ENCODE assay signal across 27 cellular contexts in the genomic region with DNA sequence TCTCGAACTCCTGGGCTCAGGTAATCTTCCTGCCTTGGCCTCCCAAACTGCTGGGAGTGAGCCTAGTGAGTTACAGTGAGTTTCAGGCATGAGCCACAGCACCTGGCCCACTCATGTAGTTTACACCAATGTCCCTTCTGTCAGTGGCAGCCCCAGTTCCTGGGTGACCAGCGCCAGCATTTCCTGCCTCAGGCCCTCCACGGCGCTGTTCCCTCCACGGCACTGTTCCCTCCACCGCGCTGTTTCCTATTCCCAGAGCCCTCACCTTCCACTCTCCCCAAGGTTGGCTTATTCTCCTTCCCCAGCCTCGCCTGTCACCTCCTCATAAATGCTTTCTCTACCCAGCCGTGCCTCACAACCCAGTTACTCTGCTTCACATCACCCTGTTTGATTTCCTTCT. TPM values are rescaled to one million over a fixed set of nuclear protein-coding genes. Genes with fewer than 3 reads are reported as not detected.
DNase-seq lines count a peak whose midpoint lies in the region; ATAC-seq and TF ChIP-seq lines count a peak whose summit lies in the region.
"Had no signal": no experiment of that assay in that cellular context is flagged by ENCODE, and none has a peak within 500 bp of the region (broad histone marks: within the 10 kb centered on the region; RNA-seq: fewer than 3 reads in every experiment).

No MANE protein-coding gene starts in this region.

- H3K79me1 ChIP-seq in neuronal stem cell (ENCODE audit: low read depth, low read length): no peaks in the 10 kb centered on the region

- no peak overlapping the region for H3K4ac ChIP-seq in neuronal stem cell (ENCODE audit: low read length)

- intact Hi-C loops in activated CD4-positive, alpha-beta T cell treated with anti-CD3 and anti-CD28 coated beads, Interleukin-2, amount 10 ng/mL, durations not matched to agents 24 days and 14 days (cut with micrococcal nuclease): no loop called here
- intact Hi-C loops in PC-9 (cut with micrococcal nuclease; ENCODE audit: unreplicated experiment): no loop called here

- H2AK5ac ChIP-seq in neuronal stem cell (ENCODE audit: low read depth, low read length): no peak overlapping the region

- CTCF ChIA-PET in CD8-positive, alpha-beta memory T cell (lab: Charles Lee): interaction anchor here (1.0 to 1.4 kb wide), 2 partner anchors 28 to 78 kb away, joined by 3 to 5 read pairs; a partner anchor contains a TSS
- CTCF ChIA-PET in PC-9 (lab: Charles Lee): no interaction called here

- H3K27ac ChIP-seq in CD8-positive, alpha-beta memory T cell (ENCODE audit: low read depth, low read length): no peak overlapping the region
- H3K27ac ChIP-seq in neuronal stem cell (replicated peaks; ENCODE audit: low read length) (no peak overlapping the region), PC-9 (no peak overlapping the region)
- H3K27ac ChIP-seq: HL-60, left ventricle myocardium inferior, RWPE1, SJSA1, upper lobe of right lung had no signal

- POLR2A ChIA-PET in CD8-positive, alpha-beta memory T cell (lab: Charles Lee): no interaction called here
- POLR2A ChIA-PET in PC-9 (lab: Charles Lee; ENCODE audit: unreplicated experiment): no interaction called here

- WGBS in neuronal stem cell (ENCODE audit: extremely low coverage in 2 of 2, insufficient read length in 2 of 2, insufficient replicate concordance in 1 of 2), 2 donors: no CpG with 5 or more reads among the region's 9 CpGs

- ATAC-seq in GM18873 (IDR thresholded peaks at IDR 0.05; ENCODE audit: low FRiP score, unreplicated experiment): no peak
- ATAC-seq in HG02588 (IDR thresholded peaks at IDR 0.05; ENCODE audit: unreplicated experiment): no peak
- ATAC-seq: stimulated activated naive B cell treated with anti-CD40 and anti-IgM and Interleukin-4, amounts not matched to agents 10 μg/mL and 1 μg/mL and 100 μg/mL, for 72 hours; T-cell; upper lobe of right lung had no signal

- peak overlapping the region; percentile 29 for H2BK5ac ChIP-seq in neuronal stem cell (ENCODE audit: low read length)

- H3K4me2 ChIP-seq in neuronal stem cell (ENCODE audit: insufficient read depth, low read length, poor library complexity, severe bottlenecking): no peak overlapping the region
- no peak overlapping the region for H3K4me2 ChIP-seq in PC-9

- peaks cover 9% of the 10 kb centered on the region for H3K36me3 Mint-ChIP-seq in activated CD4-positive, alpha-beta T cell treated with anti-CD3 and anti-CD28 coated beads, Interleukin-2, amount 10 ng/mL, durations not matched to agents 24 days and 14 days (ENCODE audit: low read depth)
- H3K36me3 Mint-ChIP-seq in CD8-positive, alpha-beta memory T cell: peaks cover 2 to 7% (median 6%) of the 10 kb centered on the region in 3 donors
- H3K36me3 Mint-ChIP-seq in immature natural killer cell: peaks cover 7 to 8% (median 8%) of the 10 kb centered on the region in 3 donors
- H3K36me3 Mint-ChIP-seq: T-cell had no signal

- peak overlapping the region; percentile 4 for H3K27ac Mint-ChIP-seq in activated CD4-positive, alpha-beta T cell treated with anti-CD3 and anti-CD28 coated beads, Interleukin-2, amount 10 ng/mL, durations not matched to agents 24 days and 14 days
- H3K27ac Mint-ChIP-seq in CD8-positive, alpha-beta memory T cell: peak overlapping the region; percentile 69 to 96 (median 91)
- peak overlapping the region; percentile 40 to 98 (median 92) for H3K27ac Mint-ChIP-seq in immature natural killer cell
- H3K27ac Mint-ChIP-seq: stimulated activated naive B cell treated with anti-CD40 and anti-IgM and Interleukin-4, amounts not matched to agents 10 μg/mL and 1 μg/mL and 100 μg/mL, for 72 hours had no signal

- no peak overlapping the region for H3K4me3 Mint-ChIP-seq in activated CD4-positive, alpha-beta T cell treated with anti-CD3 and anti-CD28 coated beads, Interleukin-2, amount 10 ng/mL, durations not matched to agents 24 days and 14 days
- H3K4me3 Mint-ChIP-seq in CD8-positive, alpha-beta memory T cell: peak overlapping the region; percentile 33 to 86 (median 52)
- H3K4me3 Mint-ChIP-seq in immature natural killer cell: peak overlapping the region; percentile 32 to 75 (median 66)
- H3K4me3 Mint-ChIP-seq: stimulated activated naive B cell treated with anti-CD40 and anti-IgM and Interleukin-4, amounts not matched to agents 10 μg/mL and 1 μg/mL and 100 μg/mL, for 72 hours had no signal

- H3K27me3 Mint-ChIP-seq in activated CD4-positive, alpha-beta T cell treated with anti-CD3 and anti-CD28 coated beads, Interleukin-2, amount 10 ng/mL, durations not matched to agents 24 days and 14 days: peaks cover 2% of the 10 kb centered on the region
- H3K27me3 Mint-ChIP-seq in CD8-positive, alpha-beta memory T cell: peaks cover 0 to 3% of the 10 kb centered on the region in 2 donors
- peaks cover 33 to 40% (median 36%) of the 10 kb centered on the region in 3 donors for H3K27me3 Mint-ChIP-seq in immature natural killer cell (ENCODE audit: low read depth in 3 of 3)
- H3K27me3 Mint-ChIP-seq: stimulated activated naive B cell treated with anti-CD40 and anti-IgM and Interleukin-4, amounts not matched to agents 10 μg/mL and 1 μg/mL and 100 μg/mL, for 72 hours; T-cell had no signal

- peaks cover 69% of the 10 kb centered on the region for H3K4me1 ChIP-seq in CD8-positive, alpha-beta memory T cell (ENCODE audit: insufficient read depth, low read length)
- H3K4me1 ChIP-seq in neuronal stem cell (ENCODE audit: control insufficient read depth in 2 of 2, insufficient read depth in 1 of 2, low read depth in 1 of 2, low read length in 2 of 2) (peaks cover 1 to 10% of the 10 kb centered on the region in 2 donors), PC-9 (replicated peaks; ENCODE audit: insufficient read depth) (0 out of 2 replicates have a peak, but pooled peaks cover 1% of the 10 kb centered on the region)
- H3K4me1 ChIP-seq: left ventricle myocardium inferior, SJSA1, upper lobe of right lung had no signal

- no peak overlapping the region for H2BK15ac ChIP-seq in neuronal stem cell (ENCODE audit: low read length)

- BruUV-seq in PC-9 (replicated peaks; lab: Mats Ljungman, UMichigan): no TSS peak

- no peak overlapping the region for H3K23ac ChIP-seq in neuronal stem cell (ENCODE audit: low read depth, low read length, poor library complexity)

- DNase-seq in activated CD4-positive, alpha-beta T cell treated with anti-CD3 and anti-CD28 coated beads, Interleukin-2, amount 10 ng/mL, durations not matched to agents 24 days and 14 days: no peak
- no peak for DNase-seq in activated CD4-positive, alpha-beta T cell treated with anti-CD3 and anti-CD28 coated beads, Interleukin-2, amount 50 U/mL, for 4 hours
- DNase-seq in CD8-positive, alpha-beta memory T cell: no peak
- DNase-seq in immature natural killer cell (no peak), neuronal stem cell (ENCODE audit: low spot score) (no peak), PC-9 (no peak)
- DNase-seq: 8988T; activated CD4-positive, CD25-positive, alpha-beta regulatory T cell; DMS 273 treated with DMSO at 0.1 percent for 48 hours; EL; glutamatergic neuron; islet precursor cell; KBM-7; left ventricle myocardium inferior; MG63; NCI-H1105; NCI-H1930; NCI-H2171 treated with DMSO at 0.1 percent for 48 hours; NCI-H510A; stimulated activated naive B cell treated with anti-CD40 and anti-IgM and Interleukin-4, amounts not matched to agents 10 μg/mL and 1 μg/mL and 100 μg/mL, for 72 hours; T-cell; upper lobe of right lung had no signal

- peaks cover 61% of the 10 kb centered on the region for H3K4me1 Mint-ChIP-seq in activated CD4-positive, alpha-beta T cell treated with anti-CD3 and anti-CD28 coated beads, Interleukin-2, amount 10 ng/mL, durations not matched to agents 24 days and 14 days
- H3K4me1 Mint-ChIP-seq in CD8-positive, alpha-beta memory T cell: peaks cover 74 to 95% (median 90%) of the 10 kb centered on the region in 3 donors
- H3K4me1 Mint-ChIP-seq in immature natural killer cell: peaks cover 91% of the 10 kb centered on the region in 2 donors

- no peaks in the 10 kb centered on the region for H3K27me3 ChIP-seq in CD8-positive, alpha-beta memory T cell (ENCODE audit: insufficient read depth, low read length, poor library complexity, severe bottlenecking)
- H3K27me3 ChIP-seq in neuronal stem cell (ENCODE audit: control insufficient read depth in 3 of 3, insufficient read depth in 3 of 3, low read depth in 1 of 3, low read length in 3 of 3): peaks cover 0 to 5% (median 0%) of the 10 kb centered on the region in 3 experiments
- H3K27me3 ChIP-seq in PC-9 (ENCODE audit: insufficient read depth, low read depth): no peaks in the 10 kb centered on the region
- H3K27me3 ChIP-seq: MG63, SJSA1, upper lobe of right lung had no signal

- no peak overlapping the region for H3K18ac ChIP-seq in neuronal stem cell (ENCODE audit: low read length)

- no peaks in the 10 kb centered on the region for H3K79me2 ChIP-seq in PC-9 (ENCODE audit: low read depth)

- no peaks in the 10 kb centered on the region for H3K36me3 ChIP-seq in CD8-positive, alpha-beta memory T cell (ENCODE audit: insufficient read depth, low read length)
- H3K36me3 ChIP-seq in neuronal stem cell (replicated peaks in 1 of 2; ENCODE audit: control insufficient read depth in 2 of 2, insufficient read depth in 2 of 2, low read length in 2 of 2) (no peaks in the 10 kb centered on the region), PC-9 (ENCODE audit: low read depth) (no peaks in the 10 kb centered on the region)
- H3K36me3 ChIP-seq: left ventricle myocardium inferior, MG63, SJSA1, upper lobe of right lung had no signal

- no peak overlapping the region for H2BK12ac ChIP-seq in neuronal stem cell (ENCODE audit: low read length)

- H2BK120ac ChIP-seq in neuronal stem cell (ENCODE audit: low read depth, low read length): no peak overlapping the region

- no peaks in the 10 kb centered on the region for H3K9me2 ChIP-seq in PC-9 (ENCODE audit: insufficient read depth)

- H3K9me3 ChIP-seq in CD8-positive, alpha-beta memory T cell (ENCODE audit: low read length): no peaks in the 10 kb centered on the region
- H3K9me3 ChIP-seq in neuronal stem cell (replicated peaks in 1 of 2; ENCODE audit: control insufficient read depth in 2 of 2, insufficient read depth in 1 of 2, low read depth in 1 of 2, low read length in 2 of 2): peaks cover 0 to 2% of the 10 kb centered on the region in 2 donors
- H3K9me3 ChIP-seq in PC-9 (ENCODE audit: insufficient read depth, low read depth): no peaks in the 10 kb centered on the region
- H3K9me3 ChIP-seq: MG63, SJSA1, upper lobe of right lung had no signal

- H3K14ac ChIP-seq in neuronal stem cell (ENCODE audit: low read length): peak overlapping the region; percentile 17

- no peaks in the 10 kb centered on the region for H3K9me3 Mint-ChIP-seq in activated CD4-positive, alpha-beta T cell treated with anti-CD3 and anti-CD28 coated beads, Interleukin-2, amount 10 ng/mL, durations not matched to agents 24 days and 14 days
- no peaks in the 10 kb centered on the region for H3K9me3 Mint-ChIP-seq in CD8-positive, alpha-beta memory T cell
- H3K9me3 Mint-ChIP-seq in immature natural killer cell: no peaks in the 10 kb centered on the region
- H3K9me3 Mint-ChIP-seq: T-cell had no signal

- H3K4me3 ChIP-seq in CD8-positive, alpha-beta memory T cell (ENCODE audit: low read length): no peak overlapping the region
- no peak overlapping the region for H3K4me3 ChIP-seq in neuronal stem cell (ENCODE audit: low read length in 2 of 2)
- H3K4me3 ChIP-seq in PC-9: no peak overlapping the region
- H3K4me3 ChIP-seq: left ventricle myocardium inferior, MG63, SJSA1, upper lobe of right lung had no signal

- no peaks in the 10 kb centered on the region for H3F3A ChIP-seq in PC-9 (ENCODE audit: insufficient read depth, low read depth)

- no peak overlapping the region for H4K8ac ChIP-seq in neuronal stem cell (ENCODE audit: low read depth, low read length)

- no peak overlapping the region for H3K9ac ChIP-seq in neuronal stem cell (ENCODE audit: low read depth, low read length, poor library complexity)

- H4K20me1 ChIP-seq in PC-9 (ENCODE audit: insufficient read depth): no peaks in the 10 kb centered on the region

- H2AFZ ChIP-seq in neuronal stem cell (ENCODE audit: low read length) (no peak overlapping the region), PC-9 (no peak overlapping the region)

- no peak overlapping the region for H4K91ac ChIP-seq in neuronal stem cell (ENCODE audit: low read depth, low read length, poor library complexity)

- no peak for TF ChIP-seq CTCF in PC-9 (conservative IDR thresholded peaks at IDR 0.05)

RNA-seq across cellular contexts. Expression of a gene that starts 32.6 kb away (rescaled TPM):
- 31.1 and 33.9 TPM in 2 replicates for total RNA-seq in activated CD4-positive, alpha-beta T cell treated with anti-CD3 and anti-CD28 coated beads, Interleukin-2, amount 10 ng/mL, durations not matched to agents 24 days and 14 days
- 10 to 100 TPM; 46.6 to 47.3 TPM for total RNA-seq in CD8-positive, alpha-beta memory T cell
- 66.6 TPM for polyA plus RNA-seq in CD8-positive, alpha-beta memory T cell
- 10 to 100 TPM; 68.2 to 81.9 (median 81.8) TPM for polyA plus RNA-seq in immature natural killer cell
- polyA plus RNA-seq in neuronal stem cell (2013, experiment 1 of 2): 59.7 TPM
- 59.3 TPM for polyA plus RNA-seq in neuronal stem cell (2013, experiment 2 of 2)
- 48.7 and 52.8 TPM in 2 replicates for total RNA-seq in PC-9 (2021)

RNA-seq across cellular contexts. Expression of a gene that starts 44.6 kb away (rescaled TPM):
- total RNA-seq in activated CD4-positive, alpha-beta T cell treated with anti-CD3 and anti-CD28 coated beads, Interleukin-2, amount 10 ng/mL, durations not matched to agents 24 days and 14 days: 25.1 and 25.3 TPM in 2 replicates
- total RNA-seq in CD8-positive, alpha-beta memory T cell: 10 to 100 TPM; 16.0 to 16.6 TPM
- 0.09 TPM for polyA plus RNA-seq in CD8-positive, alpha-beta memory T cell
- under 1 TPM in 2 of 3 donors, not detected in 1; 0.20 to 0.47 TPM for polyA plus RNA-seq in immature natural killer cell
- polyA plus RNA-seq in neuronal stem cell (2013, experiment 1 of 2): 12.3 TPM
- polyA plus RNA-seq in neuronal stem cell (2013, experiment 2 of 2): 12.4 TPM
- total RNA-seq in PC-9 (2021): 25.1 and 26.8 TPM in 2 replicates

Comparison
In these comparisons a context has a peak if more than half of its experiments do, and no peak if none do; other contexts are left out.
1. H3K27ac Mint-ChIP-seq: peak in every context shown above with its lines; median percentile 92 in immature natural killer cell; 91 in CD8-positive, alpha-beta memory T cell; 4 in activated CD4-positive, alpha-beta T cell treated with anti-CD3 and anti-CD28 coated beads, Interleukin-2, amount 10 ng/mL, durations not matched to agents 24 days and 14 days.